ENCODE assay signal across 35 cellular contexts in the genomic region with DNA sequence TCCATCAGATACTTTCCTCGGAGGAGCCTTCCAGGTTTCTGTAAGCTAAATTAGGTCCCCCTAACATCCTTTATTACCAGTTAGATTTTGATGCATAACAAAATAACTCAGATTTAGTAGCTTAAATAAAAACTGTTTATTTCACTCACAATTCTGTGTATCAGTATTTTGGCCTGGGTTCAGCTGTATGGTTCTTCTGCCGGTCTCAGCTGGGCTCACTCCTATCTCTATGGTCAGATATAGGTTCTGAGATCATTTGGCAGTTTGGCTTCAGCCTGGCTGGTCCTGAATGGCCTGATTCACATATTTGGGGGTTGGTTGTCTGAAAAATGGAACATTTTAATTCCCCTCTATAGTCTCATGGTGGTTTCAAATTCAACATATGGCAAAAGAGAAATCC.
DNase-seq lines count a peak whose midpoint lies in the region; ATAC-seq, FAIRE-seq and TF ChIP-seq lines count a peak whose summit lies in the region.
"Had no signal": no experiment of that assay in that cellular context is flagged by ENCODE, and none has a peak within 500 bp of the region (broad histone marks: within the 10 kb centered on the region; RNA-seq: fewer than 3 reads in every experiment).

No MANE protein-coding gene starts in this region.

- no peak for FAIRE-seq in HepG2 (lab: Jason Lieb, UNC)
- FAIRE-seq: A204.1, A549, D721Med had no signal

- H3K27ac Mint-ChIP-seq in GM23338 = no peak overlapping the region
- H3K27ac Mint-ChIP-seq: B cell; CD14-positive monocyte; CD4-positive, alpha-beta memory T cell; CD4-positive, alpha-beta T cell; CD4-positive, CD25-positive, alpha-beta regulatory T cell; CD8-positive, alpha-beta memory T cell; CD8-positive, alpha-beta T cell had no signal

- no peak overlapping the region for H2AFZ ChIP-seq in HepG2 (ENCODE audit: low read length)
- H2AFZ ChIP-seq in GM23338 = no peak overlapping the region
- peak overlapping the region; percentile 20; the same call in 1 of the 2 replicates for H2AFZ ChIP-seq in PC-9

- no peak overlapping the region for H3K9ac ChIP-seq in HepG2 (ENCODE audit: insufficient read depth, low read depth, low read length)
- H3K9ac ChIP-seq: BLaER1; BLaER1 treated with 17β-estradiol and CSF1 and Interleukin-3, amounts not matched to agents 10 nM and 100 nM had no signal

- no peak overlapping the region for H3K4me2 ChIP-seq in HepG2 (ENCODE audit: low read depth, low read length)
- H3K4me2 ChIP-seq in GM23338 = no peak overlapping the region
- no peak overlapping the region for H3K4me2 ChIP-seq in PC-9
- H3K4me2 ChIP-seq: A549; BLaER1; BLaER1 treated with 17β-estradiol and CSF1 and Interleukin-3, amounts not matched to agents 10 nM and 100 nM had no signal

- H3F3A ChIP-seq in GM23338 (replicated peaks; ENCODE audit: low read depth) (no peaks in the 10 kb centered on the region), PC-9 (ENCODE audit: insufficient read depth, low read depth) (no peaks in the 10 kb centered on the region)

- DNase-seq in HepG2 (ENCODE audit: low spot score) (no peak), right lobe of liver (no peak), GM23338 (ENCODE audit: low spot score) (no peak), PC-9 (no peak), aorta (no peak)
- DNase-seq in stimulated activated naive CD4-positive, alpha-beta T cell (lab: John Stamatoyannopoulos, UW) = no peak
- DNase-seq: 8988T; ACHN; AML-193; BE2C; C1 segment of cervical spinal cord; Caco-2; Calu3; CD4-positive, alpha-beta memory T cell; CD4-positive, alpha-beta T cell; CD4-positive, CD25-positive, alpha-beta regulatory T cell; CD8-positive, alpha-beta memory T cell; CD8-positive, alpha-beta T cell; COR-L47; DMS 273 treated with DMSO at 0.1 percent for 48 hours; DMS153; DMS53; DMS79; DMS79 treated with DMSO at 0.1 percent for 48 hours; DND-41; EL had no signal

- in situ Hi-C loops in HepG2 (cut with HindIII; ENCODE audit: extremely low pct_ligation_motif_present, low pct_unique_long_range_greater_than_20kb) = no loop called here

- no peak overlapping the region for H3K27ac ChIP-seq in HepG2 (ENCODE audit: extremely low read length, insufficient read depth, low read length)
- H3K27ac ChIP-seq in right lobe of liver = no peak overlapping the region
- no peak overlapping the region for H3K27ac ChIP-seq in GM23338 (ENCODE audit: low read depth)
- no peak overlapping the region for H3K27ac ChIP-seq in PC-9
- no peak overlapping the region for H3K27ac ChIP-seq in aorta (ENCODE audit: low read depth in 1 of 2, low read length in 2 of 2)
- H3K27ac ChIP-seq: 22Rv1; A549; BLaER1; BLaER1 treated with 17β-estradiol and CSF1 and Interleukin-3, amounts not matched to agents 10 nM and 100 nM; C4-2B had no signal

- no peaks in the 10 kb centered on the region for H3K27me3 Mint-ChIP-seq in GM23338 (ENCODE audit: insufficient read depth, low read depth, poor library complexity)
- H3K27me3 Mint-ChIP-seq: B cell; CD4-positive, alpha-beta memory T cell; CD4-positive, alpha-beta T cell; CD4-positive, CD25-positive, alpha-beta regulatory T cell had no signal

- no TSS peak for BruUV-seq in HepG2 (replicated peaks; lab: Mats Ljungman, UMichigan)
- BruUV-seq in PC-9 (replicated peaks; lab: Mats Ljungman, UMichigan) = no TSS peak

- no peaks in the 10 kb centered on the region for H3K36me3 ChIP-seq in HepG2 (replicated peaks in 1 of 2; ENCODE audit: control insufficient read depth in 1 of 2, insufficient read depth in 2 of 2, low read length in 2 of 2)
- H3K36me3 ChIP-seq in right lobe of liver = no peaks in the 10 kb centered on the region
- H3K36me3 ChIP-seq in GM23338 (ENCODE audit: insufficient read depth) = no peaks in the 10 kb centered on the region
- no peaks in the 10 kb centered on the region for H3K36me3 ChIP-seq in PC-9 (ENCODE audit: low read depth)
- no peaks in the 10 kb centered on the region for H3K36me3 ChIP-seq in aorta (ENCODE audit: control insufficient read depth in 1 of 2, insufficient read depth in 2 of 2, low read length in 1 of 2)
- H3K36me3 ChIP-seq: BE2C; BLaER1; BLaER1 treated with 17β-estradiol and CSF1 and Interleukin-3, amounts not matched to agents 10 nM and 100 nM had no signal

- 20% methylated on average over 2 of the region's 2 CpGs for WGBS in HepG2 (ENCODE audit: low lambda C conversion rate)
- WGBS in right lobe of liver (ENCODE audit: insufficient coverage, low coverage, low lambda C conversion rate, missing lambda C conversion rate) = 83% methylated on average over 2 of the region's 2 CpGs
- WGBS in aorta, 2 donors = 63 to 90% methylated on average over 2 of the region's 2 CpGs

- H3K79me2 ChIP-seq in HepG2 (ENCODE audit: insufficient read depth, low read length) (no peaks in the 10 kb centered on the region), GM23338 (replicated peaks; ENCODE audit: insufficient read depth) (no peaks in the 10 kb centered on the region), PC-9 (ENCODE audit: low read depth) (no peaks in the 10 kb centered on the region)

- TF ChIP-seq EP300 in HepG2 (IDR thresholded peaks at IDR 0.05; ENCODE audit: low read depth in 2 of 2, low read length in 2 of 2) (no peak), HepG2 (CRISPR knock-in tag; IDR thresholded peaks at IDR 0.05; ENCODE audit: borderline replicate concordance) (no peak)

- H3K27me3 ChIP-seq in HepG2 (ENCODE audit: control insufficient read depth in 1 of 2, insufficient read depth in 2 of 2, low read length in 2 of 2) (no peaks in the 10 kb centered on the region), right lobe of liver (no peaks in the 10 kb centered on the region), GM23338 (ENCODE audit: insufficient read depth) (no peaks in the 10 kb centered on the region), PC-9 (ENCODE audit: insufficient read depth, low read depth) (no peaks in the 10 kb centered on the region), aorta (ENCODE audit: control insufficient read depth in 1 of 2, insufficient read depth in 2 of 2, low read length in 1 of 2) (no peaks in the 10 kb centered on the region)
- H3K27me3 ChIP-seq: BE2C; BLaER1; BLaER1 treated with 17β-estradiol and CSF1 and Interleukin-3, amounts not matched to agents 10 nM and 100 nM had no signal

- H4K20me1 ChIP-seq in HepG2 (ENCODE audit: insufficient read depth, low read length) (no peaks in the 10 kb centered on the region), GM23338 (replicated peaks; ENCODE audit: insufficient read depth) (no peaks in the 10 kb centered on the region), PC-9 (ENCODE audit: insufficient read depth) (no peaks in the 10 kb centered on the region)
- H4K20me1 ChIP-seq: BLaER1; BLaER1 treated with 17β-estradiol and CSF1 and Interleukin-3, amounts not matched to agents 10 nM and 100 nM had no signal

- TF ChIP-seq POLR2A in HepG2 (IDR thresholded peaks at IDR 0.05; ENCODE audit: insufficient read depth in 1 of 2, low read depth in 2 of 2, low read length in 2 of 2) (no peak), right lobe of liver (IDR thresholded peaks at IDR 0.05) (no peak)

- no peak for TF ChIP-seq CTCF in HepG2 (CRISPR knock-in tag; IDR thresholded peaks at IDR 0.05)
- no peak for TF ChIP-seq CTCF in right lobe of liver (IDR thresholded peaks at IDR 0.05)
- TF ChIP-seq CTCF in GM23338 (conservative IDR thresholded peaks at IDR 0.05; ENCODE audit: low read depth in 2 of 2) = no peak
- no peak for TF ChIP-seq CTCF in PC-9 (conservative IDR thresholded peaks at IDR 0.05)

- H3K4me1 Mint-ChIP-seq in GM23338 = no peaks in the 10 kb centered on the region
- H3K4me1 Mint-ChIP-seq: B cell; CD14-positive monocyte; CD4-positive, alpha-beta memory T cell; CD4-positive, CD25-positive, alpha-beta regulatory T cell; CD8-positive, alpha-beta memory T cell had no signal

- H3K4me3 ChIP-seq in HepG2 (replicated peaks in 1 of 3; ENCODE audit: insufficient read depth in 1 of 3, low read depth in 2 of 3, low read length in 3 of 3) = no peak overlapping the region
- no peak overlapping the region for H3K4me3 ChIP-seq in right lobe of liver
- no peak overlapping the region for H3K4me3 ChIP-seq in GM23338
- H3K4me3 ChIP-seq in PC-9 = no peak overlapping the region
- H3K4me3 ChIP-seq in aorta (ENCODE audit: low read length in 2 of 2) = no peak overlapping the region
- H3K4me3 ChIP-seq: A549; BLaER1; BLaER1 treated with 17β-estradiol and CSF1 and Interleukin-3, amounts not matched to agents 10 nM and 100 nM had no signal

- intact Hi-C loops in HepG2 (cut with micrococcal nuclease; ENCODE audit: unreplicated experiment) = no loop called here
- intact Hi-C loops in right lobe of liver (cut with DNase I) = no loop called here
- intact Hi-C loops in PC-9 (cut with micrococcal nuclease; ENCODE audit: unreplicated experiment) = no loop called here
- intact Hi-C loops in aorta (cut with DNase I) = no loop called here

- no peaks in the 10 kb centered on the region; the same call in 2 of the 3 replicates for H3K9me3 Mint-ChIP-seq in GM23338

- no peak for TF ChIP-seq RAD21 in HepG2 (CRISPR knock-in tag; IDR thresholded peaks at IDR 0.05)

- H3K9me3 ChIP-seq in HepG2 (ENCODE audit: low read length) (peaks cover 67% of the 10 kb centered on the region), right lobe of liver (no peaks in the 10 kb centered on the region), PC-9 (ENCODE audit: insufficient read depth, low read depth) (0 out of 2 replicates have a peak, but pooled peaks cover 3% of the 10 kb centered on the region), aorta (ENCODE audit: control insufficient read depth, low read length) (no peaks in the 10 kb centered on the region)
- H3K9me3 ChIP-seq: A549; BE2C; BLaER1; BLaER1 treated with 17β-estradiol and CSF1 and Interleukin-3, amounts not matched to agents 10 nM and 100 nM; Caco-2 had no signal

- H3K4me1 ChIP-seq in HepG2 (ENCODE audit: insufficient read depth, low read length) (no peaks in the 10 kb centered on the region), right lobe of liver (no peaks in the 10 kb centered on the region), GM23338 (ENCODE audit: insufficient read depth) (no peaks in the 10 kb centered on the region), PC-9 (replicated peaks; ENCODE audit: insufficient read depth) (no peaks in the 10 kb centered on the region), aorta (ENCODE audit: control insufficient read depth in 1 of 2, insufficient read depth in 2 of 2, low read length in 2 of 2) (no peaks in the 10 kb centered on the region)
- H3K4me1 ChIP-seq: A549; BE2C; BLaER1; BLaER1 treated with 17β-estradiol and CSF1 and Interleukin-3, amounts not matched to agents 10 nM and 100 nM; Caco-2 had no signal

- no peaks in the 10 kb centered on the region for H3K36me3 Mint-ChIP-seq in GM23338 (ENCODE audit: low read depth)
- H3K36me3 Mint-ChIP-seq: CD14-positive monocyte; CD4-positive, alpha-beta memory T cell; CD4-positive, CD25-positive, alpha-beta regulatory T cell; CD8-positive, alpha-beta memory T cell; CD8-positive, alpha-beta T cell had no signal

- ATAC-seq in HepG2 (no peak), right lobe of liver (no peak), GM23338 (no peak), aorta (ENCODE audit: low FRiP score) (no peak)
- ATAC-seq: A549; CD8-positive, alpha-beta T cell had no signal

- CTCF ChIA-PET in HepG2 (lab: Yijun Ruan, JAX; ENCODE audit: low intra/inter-chr PET ratio, low total read pairs) = no interaction called here
- CTCF ChIA-PET in PC-9 (lab: Charles Lee) = no interaction called here

- POLR2A ChIA-PET in HepG2 (lab: Yijun Ruan, JAX) (no interaction called here), PC-9 (lab: Charles Lee; ENCODE audit: unreplicated experiment) (no interaction called here)

- H3K4me3 Mint-ChIP-seq in GM23338 = no peak overlapping the region
- H3K4me3 Mint-ChIP-seq: B cell; CD4-positive, alpha-beta memory T cell; CD4-positive, alpha-beta T cell; CD4-positive, CD25-positive, alpha-beta regulatory T cell; CD8-positive, alpha-beta memory T cell; CD8-positive, alpha-beta T cell had no signal

- H3K9me2 ChIP-seq in GM23338 (ENCODE audit: insufficient read depth) (no peaks in the 10 kb centered on the region), PC-9 (ENCODE audit: insufficient read depth) (no peaks in the 10 kb centered on the region)
